ENCODE assay signal across 8 cellular contexts in the genomic region with DNA sequence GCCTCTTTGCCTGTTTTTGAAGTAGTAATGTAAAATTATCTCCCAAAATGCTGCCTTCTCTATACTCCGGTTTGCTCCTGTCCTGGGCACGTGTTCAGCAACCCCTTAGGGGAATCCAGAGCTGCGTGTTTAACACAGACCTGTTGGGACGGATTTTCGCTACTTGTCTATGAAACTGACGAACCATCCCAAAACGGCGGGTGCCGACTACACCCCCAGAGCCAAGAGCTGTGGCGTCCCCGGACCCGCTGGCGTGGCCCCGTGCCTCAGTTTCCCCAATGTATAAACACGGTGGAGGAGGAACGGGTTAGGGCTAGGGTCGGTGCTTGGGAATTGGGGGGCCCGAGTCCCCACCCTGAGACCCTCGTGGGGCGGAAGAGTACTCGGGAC. TPM values are rescaled to one million over a fixed set of nuclear protein-coding genes. Genes with fewer than 3 reads are reported as not detected.
A peak's percentile ranks its signal among the peaks of the same experiment; 100 is the strongest.
DNase-seq lines count a peak whose midpoint lies in the region; ATAC-seq, FAIRE-seq and TF ChIP-seq lines count a peak whose summit lies in the region.

No MANE protein-coding gene starts in this region.

- no peaks in the 10 kb centered on the region for H3K9me2 ChIP-seq in HCT116 (ENCODE audit: insufficient read depth)

- no peaks in the 10 kb centered on the region for H3K79me2 ChIP-seq in HCT116 (ENCODE audit: insufficient read depth, low read length)

- H3K4me3 ChIP-seq in HCT116 (replicated peaks in 1 of 2; ENCODE audit: low read depth in 1 of 2, low read length in 2 of 2): peak overlapping the region; percentile 83 to 84

- peaks cover 8% of the 10 kb centered on the region in 2 donors for H3K27me3 Mint-ChIP-seq in natural killer cell treated with Interleukin-12 subunit alpha and Interleukin-12 subunit beta and Interleukin-15 and Interleukin-18, amount 100 ng/mL, for 72 hours

- POLR2A ChIA-PET in HCT116 (lab: Charles Lee): no interaction called here

- TF ChIP-seq RAD21 in HCT116 (IDR thresholded peaks at IDR 0.05; ENCODE audit: low read depth): no peak

- H3K9ac ChIP-seq in HCT116 (ENCODE audit: low read length): peak overlapping the region; percentile 73

- H3K4me1 ChIP-seq in HCT116 (ENCODE audit: control insufficient read depth in 1 of 2, insufficient read depth in 2 of 2, low read length in 2 of 2): peaks cover 0 to 17% of the 10 kb centered on the region in 2 experiments; a peak in 2 of 4 replicates

- no peak for TF ChIP-seq POLR2A in HCT116 (IDR thresholded peaks at IDR 0.05; ENCODE audit: borderline replicate concordance, extremely low read depth, insufficient read depth, insufficient read length)

- H3K36me3 Mint-ChIP-seq in natural killer cell treated with Interleukin-12 subunit alpha and Interleukin-12 subunit beta and Interleukin-15 and Interleukin-18, amount 100 ng/mL, for 72 hours: no peaks in the 10 kb centered on the region

- RAD21 ChIA-PET in HCT116 (lab: Charles Lee; ENCODE audit: low non-redundant PET in 1 of 2, low total read pairs in 2 of 2, uncharacterized antibody in 2 of 2, unreplicated experiment in 2 of 2): no interaction called here

- H3K27ac ChIP-seq in HCT116 (ENCODE audit: low read depth, low read length): peak overlapping the region; percentile 66

- peak overlapping the region; percentile 55 for H2AFZ ChIP-seq in HCT116 (ENCODE audit: low read depth, low read length, poor library complexity, severe bottlenecking)

- peaks cover 8 to 17% of the 10 kb centered on the region in 2 donors for H3K4me1 Mint-ChIP-seq in natural killer cell treated with Interleukin-12 subunit alpha and Interleukin-12 subunit beta and Interleukin-15 and Interleukin-18, amount 100 ng/mL, for 72 hours (ENCODE audit: low read depth in 2 of 2)

- H3K4me2 ChIP-seq in HCT116 (ENCODE audit: low read length): peak overlapping the region; percentile 90

- H3K9me3 Mint-ChIP-seq in natural killer cell treated with Interleukin-12 subunit alpha and Interleukin-12 subunit beta and Interleukin-15 and Interleukin-18, amount 100 ng/mL, for 72 hours: no peaks in the 10 kb centered on the region

- no peaks in the 10 kb centered on the region for H3K36me3 ChIP-seq in HCT116 (ENCODE audit: control insufficient read depth in 1 of 2, insufficient read depth in 2 of 2, low read length in 2 of 2)

- peak overlapping the region in 1 of 2 donors; percentile 56 for H3K27ac Mint-ChIP-seq in natural killer cell treated with Interleukin-12 subunit alpha and Interleukin-12 subunit beta and Interleukin-15 and Interleukin-18, amount 100 ng/mL, for 72 hours

- no peak for FAIRE-seq in urothelium cell line (lab: Jason Lieb, UNC)

- DNase-seq in AML-193 (lab: John Stamatoyannopoulos, UW) (peak; percentile 16 to 44), HCT116 (ENCODE audit: low read depth, low spot score) (peak; percentile 34), urothelium cell line (ENCODE audit: low spot score) (peak; percentile 9)
- peak; percentile 29 to 32 for DNase-seq in activated CD4-positive, alpha-beta T cell treated with anti-CD3 and anti-CD28 coated beads, Interleukin-2, amount 50 U/mL, for 48 hours
- DNase-seq in natural killer cell treated with Interleukin-12 subunit alpha and Interleukin-12 subunit beta and Interleukin-15 and Interleukin-18, amount 100 ng/mL, for 72 hours (ENCODE audit: low spot score): no peak

- CTCF ChIA-PET in HCT116 (lab: Charles Lee): no interaction called here

- BruUV-seq in HCT116 (replicated peaks; lab: Mats Ljungman, UMichigan): TSS peak; percentile 74

- peak; percentile 48 for ATAC-seq in HCT116
- ATAC-seq in esophagus mucosa: peak; percentile 66
- ATAC-seq in natural killer cell treated with Interleukin-12 subunit alpha and Interleukin-12 subunit beta and Interleukin-15 and Interleukin-18, amount 100 ng/mL, for 72 hours: no peak
- no peak for ATAC-seq in GM18873 (IDR thresholded peaks at IDR 0.05; ENCODE audit: low FRiP score, unreplicated experiment)
- no peak for ATAC-seq in HG03135 (IDR thresholded peaks at IDR 0.05; ENCODE audit: unreplicated experiment)

- intact Hi-C loops in HCT116 (cut with micrococcal nuclease): no loop called here

- H3K9me3 ChIP-seq in HCT116 (ENCODE audit: control insufficient read depth in 1 of 2, insufficient read depth in 1 of 2, low read depth in 1 of 2, low read length in 2 of 2): no peaks in the 10 kb centered on the region

- no peak for TF ChIP-seq CTCF in HCT116 (IDR thresholded peaks at IDR 0.05 in 2 of 3, conservative IDR thresholded peaks at IDR 0.05 in 1 of 3; ENCODE audit: borderline replicate concordance in 1 of 3, insufficient read depth in 1 of 3, low read depth in 2 of 3, low read length in 2 of 3)

- no peaks in the 10 kb centered on the region for H3K27me3 ChIP-seq in HCT116 (ENCODE audit: insufficient read depth, low read length)

- H4K20me1 ChIP-seq in HCT116 (ENCODE audit: insufficient read depth): no peaks in the 10 kb centered on the region

- H3K4me3 Mint-ChIP-seq in natural killer cell treated with Interleukin-12 subunit alpha and Interleukin-12 subunit beta and Interleukin-15 and Interleukin-18, amount 100 ng/mL, for 72 hours: peak overlapping the region; percentile 68

TF ChIP-seq in HCT116, 20 proteins besides CTCF, POLR2A, EP300 and RAD21:
- TF ChIP-seq TCF7L2 (IDR thresholded peaks at IDR 0.05; ENCODE audit: borderline replicate concordance, extremely low read depth, insufficient read depth, insufficient read length) (no peak), ZNF274 (IDR thresholded peaks at IDR 0.05; ENCODE audit: low read depth, low read length) (no peak)
- TF ChIP-seq, protein P1, sequence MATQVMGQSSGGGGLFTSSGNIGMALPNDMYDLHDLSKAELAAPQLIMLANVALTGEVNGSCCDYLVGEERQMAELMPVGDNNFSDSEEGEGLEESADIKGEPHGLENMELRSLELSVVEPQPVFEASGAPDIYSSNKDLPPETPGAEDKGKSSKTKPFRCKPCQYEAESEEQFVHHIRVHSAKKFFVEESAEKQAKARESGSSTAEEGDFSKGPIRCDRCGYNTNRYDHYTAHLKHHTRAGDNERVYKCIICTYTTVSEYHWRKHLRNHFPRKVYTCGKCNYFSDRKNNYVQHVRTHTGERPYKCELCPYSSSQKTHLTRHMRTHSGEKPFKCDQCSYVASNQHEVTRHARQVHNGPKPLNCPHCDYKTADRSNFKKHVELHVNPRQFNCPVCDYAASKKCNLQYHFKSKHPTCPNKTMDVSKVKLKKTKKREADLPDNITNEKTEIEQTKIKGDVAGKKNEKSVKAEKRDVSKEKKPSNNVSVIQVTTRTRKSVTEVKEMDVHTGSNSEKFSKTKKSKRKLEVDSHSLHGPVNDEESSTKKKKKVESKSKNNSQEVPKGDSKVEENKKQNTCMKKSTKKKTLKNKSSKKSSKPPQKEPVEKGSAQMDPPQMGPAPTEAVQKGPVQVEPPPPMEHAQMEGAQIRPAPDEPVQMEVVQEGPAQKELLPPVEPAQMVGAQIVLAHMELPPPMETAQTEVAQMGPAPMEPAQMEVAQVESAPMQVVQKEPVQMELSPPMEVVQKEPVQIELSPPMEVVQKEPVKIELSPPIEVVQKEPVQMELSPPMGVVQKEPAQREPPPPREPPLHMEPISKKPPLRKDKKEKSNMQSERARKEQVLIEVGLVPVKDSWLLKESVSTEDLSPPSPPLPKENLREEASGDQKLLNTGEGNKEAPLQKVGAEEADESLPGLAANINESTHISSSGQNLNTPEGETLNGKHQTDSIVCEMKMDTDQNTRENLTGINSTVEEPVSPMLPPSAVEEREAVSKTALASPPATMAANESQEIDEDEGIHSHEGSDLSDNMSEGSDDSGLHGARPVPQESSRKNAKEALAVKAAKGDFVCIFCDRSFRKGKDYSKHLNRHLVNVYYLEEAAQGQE (IDR thresholded peaks at IDR 0.05; ENCODE audit: low read depth): no peak
- TF ChIP-seq, protein P2, sequence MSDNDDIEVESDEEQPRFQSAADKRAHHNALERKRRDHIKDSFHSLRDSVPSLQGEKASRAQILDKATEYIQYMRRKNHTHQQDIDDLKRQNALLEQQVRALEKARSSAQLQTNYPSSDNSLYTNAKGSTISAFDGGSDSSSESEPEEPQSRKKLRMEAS (IDR thresholded peaks at IDR 0.05): peak; percentile 85

RNA-seq across cellular contexts. Expression of a gene that starts 0.5 kb away (rescaled TPM):
- total RNA-seq in HCT116 (2021; ENCODE audit: unreplicated experiment) (20.1 TPM), esophagus mucosa (10.5 TPM)
- polyA plus RNA-seq in HCT116 (2012): 12.0 and 13.7 TPM in 2 replicates
- 1 to 10 TPM; 2.4 to 3.0 TPM for total RNA-seq in natural killer cell treated with Interleukin-12 subunit alpha and Interleukin-12 subunit beta and Interleukin-15 and Interleukin-18, amount 100 ng/mL, for 72 hours

Comparison
In these comparisons a context has a peak if more than half of its experiments do, and no peak if none do; other contexts are left out.
1. ATAC-seq: peak in HCT116 (single experiment) and esophagus mucosa (single experiment); none in natural killer cell treated with Interleukin-12 subunit alpha and Interleukin-12 subunit beta and Interleukin-15 and Interleukin-18, amount 100 ng/mL, for 72 hours (0 of 2), GM18873 (single experiment) and HG03135 (single experiment).